Comparison of ENCODE assay signal across 11 cellular contexts in the genomic region with DNA sequence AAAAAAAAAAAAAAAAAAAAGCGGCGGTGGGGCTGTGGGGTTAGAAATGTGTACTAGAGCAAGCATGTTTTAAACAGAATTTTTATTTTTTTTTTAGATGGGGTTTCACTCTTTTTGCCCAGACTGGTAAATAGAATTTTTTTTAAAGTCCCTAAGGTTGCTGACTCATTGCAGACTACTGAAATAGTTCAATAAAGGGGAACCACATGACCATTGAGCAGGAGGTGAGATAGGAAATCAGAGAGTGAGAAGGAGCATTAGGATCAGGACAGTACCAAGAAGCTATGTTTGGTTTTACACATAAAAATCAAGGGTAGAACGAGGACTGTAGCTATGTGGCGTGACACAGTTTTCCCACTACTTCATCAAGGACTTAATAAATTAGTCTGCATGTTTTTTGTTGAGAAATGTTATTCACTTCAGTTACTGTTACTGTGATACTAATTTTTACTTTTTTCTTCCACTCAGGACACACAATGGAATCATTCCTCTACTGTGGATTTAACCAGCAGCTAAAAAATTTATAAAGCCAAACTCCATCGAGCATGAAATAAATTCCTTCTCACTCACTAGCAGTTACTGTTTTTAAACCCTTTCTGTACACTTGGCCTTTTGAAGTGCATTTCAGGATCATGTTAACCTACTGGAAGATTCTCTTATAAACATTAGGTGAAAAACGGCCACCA. TPM values are rescaled to one million over a fixed set of nuclear protein-coding genes. Genes with fewer than 3 reads are reported as not detected.
DNase-seq lines count a peak whose midpoint lies in the region; ATAC-seq, FAIRE-seq and TF ChIP-seq lines count a peak whose summit lies in the region.
"Had no signal": no experiment of that assay in that cellular context is flagged by ENCODE, and none has a peak within 500 bp of the region (broad histone marks: within the 10 kb centered on the region; RNA-seq: fewer than 3 reads in every experiment).

No MANE protein-coding gene starts in this region.

- H3K36me3 Mint-ChIP-seq in CD4-positive, alpha-beta T cell (ENCODE audit: low read depth): no peaks in the 10 kb centered on the region
- H3K36me3 Mint-ChIP-seq: activated naive CD4-positive, alpha-beta T cell treated with anti-CD3 and anti-CD28 coated beads, Interleukin-2, amount 50 U/mL, for 72 hours had no signal

- H3K79me2 ChIP-seq in GM23248 (ENCODE audit: insufficient read depth) (no peaks in the 10 kb centered on the region), K562 (ENCODE audit: control insufficient read depth, insufficient read depth, low read length) (no peaks in the 10 kb centered on the region)

- no peaks in the 10 kb centered on the region for H3K9me1 ChIP-seq in K562 (ENCODE audit: control insufficient read depth, insufficient read depth, low read length)

- in situ Hi-C loops in GM23248 (cut with MboI): no loop called here
- in situ Hi-C loops in K562 (cut with MboI): no loop called here
- in situ Hi-C loops in HAP-1 (cut with MboI; ENCODE audit: low sequenced_read_pairs): loop anchor here (25.0 kb wide), 1 partner anchor 97 kb away; no protein-coding TSS in a partner anchor

- DNase-seq in GM23248: peak; percentile 74
- DNase-seq in K562 (ENCODE audit: extremely low read depth in 1 of 4, low spot score in 3 of 4): peak in 1 of 4 experiments; percentile 8
- peak; percentile 77 for DNase-seq in kidney glomerular epithelial cell (lab: John Stamatoyannopoulos, UW)
- DNase-seq in thyroid gland: no peak
- DNase-seq in DMS114 treated with DMSO at 0.1 percent for 48 hours (lab: John Stamatoyannopoulos, UW; ENCODE audit: unreplicated experiment): no peak
- no peak for DNase-seq in CD4-positive, alpha-beta T cell
- no peak for DNase-seq in HAP-1 (ENCODE audit: low spot score in 2 of 2)
- DNase-seq: gastrocnemius medialis, GDM1 had no signal

- peak; percentile 65; the same call in 1 of the 3 replicates for ATAC-seq in K562
- no peak for ATAC-seq in HG03520 (IDR thresholded peaks at IDR 0.05; ENCODE audit: unreplicated experiment)
- no peak for ATAC-seq in CD4-positive, alpha-beta T cell (ENCODE audit: poor library complexity)
- ATAC-seq: activated naive CD4-positive, alpha-beta T cell treated with anti-CD3 and anti-CD28 coated beads, Interleukin-2, amount 50 U/mL, for 72 hours; gastrocnemius medialis had no signal

- BruUV-seq in K562 (replicated peaks; lab: Mats Ljungman, UMichigan): no TSS peak

- H3K9me3 ChIP-seq in GM23248 (ENCODE audit: low read depth) (no peaks in the 10 kb centered on the region), K562 (replicated peaks; ENCODE audit: control insufficient read depth, insufficient read depth, low read depth, low read length) (no peaks in the 10 kb centered on the region), thyroid gland (no peaks in the 10 kb centered on the region), HAP-1 (no peaks in the 10 kb centered on the region)
- H3K9me3 ChIP-seq in CD4-positive, alpha-beta T cell (ENCODE audit: control insufficient read depth, low read length): no peaks in the 10 kb centered on the region
- H3K9me3 ChIP-seq: gastrocnemius medialis had no signal

- H3K4me3 Mint-ChIP-seq in CD4-positive, alpha-beta T cell: no peak overlapping the region

- no peak for FAIRE-seq in K562 (lab: Jason Lieb, UNC)

- H3K4me1 ChIP-seq in GM23248 (ENCODE audit: insufficient read depth) (peaks cover 21% of the 10 kb centered on the region), K562 (replicated peaks in 1 of 2; ENCODE audit: control insufficient read depth in 2 of 2, insufficient read depth in 2 of 2, low read length in 2 of 2) (no peaks in the 10 kb centered on the region), thyroid gland (peaks cover 58 to 62% of the 10 kb centered on the region in 2 donors), HAP-1 (no peaks in the 10 kb centered on the region)
- H3K4me1 ChIP-seq: gastrocnemius medialis had no signal

- H3K9me2 ChIP-seq in GM23248 (ENCODE audit: insufficient read depth): no peaks in the 10 kb centered on the region

- intact Hi-C loops in K562 (cut with micrococcal nuclease): no loop called here
- intact Hi-C loops in thyroid gland (cut with DNase I): no loop called here
- intact Hi-C loops in CD4-positive, alpha-beta T cell (cut with DNase I, micrococcal nuclease): no loop called here

- peak overlapping the region; percentile 49 for H3K4me2 ChIP-seq in GM23248 (ENCODE audit: unreplicated experiment)
- H3K4me2 ChIP-seq in K562 (ENCODE audit: insufficient read depth, low read length): no peak overlapping the region

- H3K9ac ChIP-seq in GM23248 (peak overlapping the region; percentile 69), K562 (ENCODE audit: insufficient read depth in 1 of 2, low read depth in 2 of 2, low read length in 2 of 2) (no peak overlapping the region)

- no peaks in the 10 kb centered on the region for H3K9me3 Mint-ChIP-seq in CD4-positive, alpha-beta T cell

- 30 to 34% methylated on average over 5 to 6 of the region's 6 CpGs for WGBS in GM23248 (ENCODE audit: low coverage in 1 of 2, low lambda C conversion rate in 2 of 2, missing lambda C conversion rate in 2 of 2), 2 experiments
- WGBS in K562 (ENCODE audit: insufficient coverage, low coverage, missing lambda C conversion rate): 0% methylated on average over 4 of the region's 6 CpGs
- 50 to 54% methylated on average over 6 of the region's 6 CpGs for WGBS in thyroid gland, 2 donors

- CTCF ChIA-PET in K562 (lab: Yijun Ruan, JAX; ENCODE audit: low intra/inter-chr PET ratio): no interaction called here
- CTCF ChIA-PET in CD4-positive, alpha-beta T cell (lab: Charles Lee): no interaction called here

- no peaks in the 10 kb centered on the region for H3K4me1 Mint-ChIP-seq in CD4-positive, alpha-beta T cell (ENCODE audit: low read depth)

- TF ChIP-seq RAD21 in K562 (CRISPR knock-in tag; conservative IDR thresholded peaks at IDR 0.05 in 1 of 2, IDR thresholded peaks at IDR 0.05 in 1 of 2): no peak

- H3K27ac Mint-ChIP-seq in CD4-positive, alpha-beta T cell: no peak overlapping the region
- H3K27ac Mint-ChIP-seq: activated naive CD4-positive, alpha-beta T cell treated with anti-CD3 and anti-CD28 coated beads, Interleukin-2, amount 50 U/mL, for 72 hours had no signal

- TF ChIP-seq EP300 in K562 (IDR thresholded peaks at IDR 0.05; ENCODE audit: low read length): no peak

- H3K27me3 Mint-ChIP-seq in CD4-positive, alpha-beta T cell: peaks cover 5% of the 10 kb centered on the region

- TF ChIP-seq POLR2A in K562 (conservative IDR thresholded peaks at IDR 0.05) (no peak), thyroid gland (IDR thresholded peaks at IDR 0.05) (no peak)

- no peaks in the 10 kb centered on the region for H3K36me3 ChIP-seq in GM23248 (ENCODE audit: low read depth)
- H3K36me3 ChIP-seq in K562 (ENCODE audit: control insufficient read depth, insufficient read depth, low read length): no peaks in the 10 kb centered on the region
- H3K36me3 ChIP-seq in thyroid gland: no peaks in the 10 kb centered on the region
- no peaks in the 10 kb centered on the region for H3K36me3 ChIP-seq in HAP-1 (replicated peaks)
- H3K36me3 ChIP-seq: gastrocnemius medialis had no signal

- H3K27me3 ChIP-seq in GM23248 (replicated peaks; ENCODE audit: insufficient read depth) (no peaks in the 10 kb centered on the region), K562 (ENCODE audit: control insufficient read depth in 2 of 2, insufficient read depth in 2 of 2, low read length in 2 of 2) (peaks cover 16 to 19% of the 10 kb centered on the region in 2 experiments), thyroid gland (no peaks in the 10 kb centered on the region), HAP-1 (ENCODE audit: low read depth) (no peaks in the 10 kb centered on the region)
- no peaks in the 10 kb centered on the region for H3K27me3 ChIP-seq in CD4-positive, alpha-beta T cell (ENCODE audit: control insufficient read depth, insufficient read depth, low read length)
- H3K27me3 ChIP-seq: gastrocnemius medialis had no signal

- H3F3A ChIP-seq in GM23248 (ENCODE audit: insufficient read depth): peaks cover 17% of the 10 kb centered on the region

- peak overlapping the region; percentile 36 for H3K4me3 ChIP-seq in GM23248
- no peak overlapping the region for H3K4me3 ChIP-seq in K562
- H3K4me3 ChIP-seq in thyroid gland (replicated peaks in 1 of 3): no peak overlapping the region
- H3K4me3 ChIP-seq in HAP-1: no peak overlapping the region
- H3K4me3 ChIP-seq: gastrocnemius medialis had no signal

- POLR2A ChIA-PET in K562 (lab: Yijun Ruan, JAX): interaction anchor here (0.6 kb wide), 1 partner anchor 151 kb away, joined by 3 read pairs; no protein-coding TSS in a partner anchor
- POLR2A ChIA-PET in CD4-positive, alpha-beta T cell (lab: Charles Lee): no interaction called here

- H2AFZ ChIP-seq in GM23248 (peak overlapping the region; percentile 45), K562 (ENCODE audit: low read depth, low read length) (no peak overlapping the region)

- TF ChIP-seq CTCF in K562 (IDR thresholded peaks at IDR 0.05 in 2 of 3, conservative IDR thresholded peaks at IDR 0.05 in 1 of 3; ENCODE audit: insufficient read depth in 2 of 3, low read depth in 1 of 3, low read length in 3 of 3) (no peak), thyroid gland (IDR thresholded peaks at IDR 0.05) (no peak)
- no peak for TF ChIP-seq CTCF in CD4-positive, alpha-beta T cell (IDR thresholded peaks at IDR 0.05)

- peak overlapping the region; percentile 94 for H3K27ac ChIP-seq in GM23248
- no peak overlapping the region for H3K27ac ChIP-seq in K562 (ENCODE audit: extremely low read depth, low read depth, low read length)
- H3K27ac ChIP-seq in thyroid gland: peak overlapping the region; percentile 68 to 91 (median 87)
- no peak overlapping the region for H3K27ac ChIP-seq in CD4-positive, alpha-beta T cell (ENCODE audit: low read depth, low read length)
- H3K27ac ChIP-seq: gastrocnemius medialis had no signal

- H4K20me1 ChIP-seq in GM23248 (ENCODE audit: insufficient read depth) (no peaks in the 10 kb centered on the region), K562 (replicated peaks; ENCODE audit: control insufficient read depth, insufficient read depth, low read length) (no peaks in the 10 kb centered on the region; the same call in 1 of the 2 replicates)

RNA-seq across cellular contexts. Expression of a gene that starts 33.4 kb away (rescaled TPM):
- 5.4 and 6.2 TPM in 2 replicates for total RNA-seq in GM23248 (2014; rRNA removed; shearing (Covaris generic))
- polyA plus RNA-seq in GM23248 (2016; fragmentation: Nextera tagmentation; extraction: Ambion mirVana) (2.8 and 3.1 TPM in 2 replicates), K562 (2011; rRNA removed) (not detected in 2 replicates), K562 (2014; fragmentation: Illumina TruSeq; extraction: Trizol) (not detected in 2 replicates), K562 (2014; fragmentation: Nextera tagmentation; extraction: Ambion mirVana) (not detected), K562 (2014; rRNA removed) (not detected in 2 replicates)
- not detected in 2 replicates for total RNA-seq in K562 (2011; cell fraction: chromatin; rRNA removed; ENCODE audit: low replicate concordance)
- not detected in 2 replicates for total RNA-seq in K562 (2011; cell fraction: nucleolus; rRNA removed)
- not detected in 2 replicates for total RNA-seq in K562 (2011; cell fraction: nucleoplasm; rRNA removed)
- total RNA-seq in K562 (2014; rRNA removed) (not detected in 2 replicates), K562 (2014; rRNA removed; fragmentation: Illumina TruSeq; extraction: Trizol) (not detected in 2 replicates), K562 (2015; rRNA removed; fragmentation: Illumina TruSeq; extraction: Trizol) (not detected in 2 replicates), K562 (2021) (0.04 and 0.18 TPM in 2 replicates), thyroid gland (10 to 100 TPM in 3 of 4 donors, 1 to 10 TPM in 1; 4.2 to 20.7 (median 15.2) TPM)
- polyA plus RNA-seq in K562 (2011; cell fraction: cytosol; rRNA removed): not detected in 2 replicates
- polyA plus RNA-seq in K562 (2011; cell fraction: nucleus; rRNA removed): 0.01 and 0.06 TPM in 2 replicates
- polyA plus RNA-seq in K562 (2012): not detected in 2 replicates
- 0.03 TPM in 1 of 2 replicates, not detected in the other for polyA minus RNA-seq in K562 (2011; rRNA and poly(A)+ RNA removed)
- 0.57 and 1.1 TPM in 2 replicates for polyA minus RNA-seq in K562 (2011; cell fraction: cytosol; rRNA and poly(A)+ RNA removed)
- 0.11 and 0.13 TPM in 2 replicates for polyA minus RNA-seq in K562 (2011; cell fraction: nucleus; rRNA and poly(A)+ RNA removed)
- total RNA-seq in CD4-positive, alpha-beta T cell: not detected
- total RNA-seq: activated naive CD4-positive, alpha-beta T cell treated with anti-CD3 and anti-CD28 coated beads, Interleukin-2, amount 50 U/mL, for 72 hours had no signal

Comparison
In these comparisons a context has a peak if more than half of its experiments do, and no peak if none do; other contexts are left out.
1. DNase-seq: peak in GM23248 (single experiment) and kidney glomerular epithelial cell (single experiment); none in thyroid gland (0 of 2), DMS114 treated with DMSO at 0.1 percent for 48 hours (single experiment), CD4-positive, alpha-beta T cell (0 of 10) and HAP-1 (0 of 2).
2. H3K27ac ChIP-seq: peak in GM23248 (single experiment) and thyroid gland (3 of 3); none in K562 (single experiment) and CD4-positive, alpha-beta T cell (single experiment).